Comparison of ENCODE assay signal across 27 cellular contexts in the genomic region with DNA sequence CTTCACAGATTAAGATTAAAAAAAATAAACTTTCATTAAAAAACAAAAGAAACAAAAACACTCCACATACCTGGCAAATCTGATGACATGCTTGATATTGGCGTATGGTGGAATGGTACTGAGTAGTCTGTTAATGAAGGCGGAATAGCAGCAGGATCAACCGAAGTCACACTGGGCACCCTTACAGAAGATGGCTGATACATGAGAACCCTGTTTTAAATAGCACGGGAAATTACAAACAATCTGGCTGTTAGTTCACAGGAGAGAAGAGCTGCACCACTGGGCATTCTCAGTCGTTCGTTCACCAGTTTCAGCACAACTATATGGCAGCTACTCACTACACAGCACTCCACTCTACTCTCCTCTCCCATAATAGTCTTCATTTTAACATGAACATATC.
"Had no signal": no experiment of that assay in that cellular context is flagged by ENCODE, and none has a peak within 500 bp of the region (broad histone marks: within the 10 kb centered on the region; RNA-seq: fewer than 3 reads in every experiment).

No MANE protein-coding gene starts in this region.

- H3K27ac ChIP-seq: breast epithelium, colonic mucosa, epithelial cell of prostate, foreskin keratinocyte, hepatocyte, sigmoid colon, skin epidermis, spleen, thoracic aorta, tibial nerve, upper lobe of left lung had no signal

- DNase-seq: colonic mucosa; effector CD8-positive, alpha-beta T cell; endodermal cell; foreskin keratinocyte; immature natural killer cell; islet precursor cell; kidney glomerular epithelial cell; mesendoderm; midbrain; naive thymus-derived CD4-positive, alpha-beta T cell; nucleus accumbens; posterior cingulate gyrus; sigmoid colon; spleen; stimulated activated CD4-positive, alpha-beta T cell treated with anti-CD3 and anti-CD28 coated beads, Interleukin-4, amount 100 ng/mL, for 4 hours; stimulated activated naive B cell treated with anti-CD40 and anti-IgM and Interleukin-4, amounts not matched to agents 10 μg/mL and 1 μg/mL and 100 μg/mL, for 72 hours; upper lobe of left lung had no signal

- H3K4me1 Mint-ChIP-seq: endodermal cell, immature natural killer cell, nephron had no signal

- H3K27ac Mint-ChIP-seq: dendritic cell treated with granulocyte-macrophage colony-stimulating factor and Interleukin-4, amounts not matched to agents 40 ng/mL and 50 ng/mL, for 4 days; endodermal cell; immature natural killer cell; naive thymus-derived CD4-positive, alpha-beta T cell; nephron; stimulated activated naive B cell treated with anti-CD40 and anti-IgM and Interleukin-4, amounts not matched to agents 10 μg/mL and 1 μg/mL and 100 μg/mL, for 72 hours; stimulated activated naive CD8-positive, alpha-beta T cell treated with anti-CD3 and anti-CD28 coated beads, Interleukin-15, Interleukin-2, amounts not matched to agents 100 ng/mL and 50 ng/mL, for 24 hours had no signal

- H3K4me3 Mint-ChIP-seq: dendritic cell treated with granulocyte-macrophage colony-stimulating factor and Interleukin-4, amounts not matched to agents 40 ng/mL and 50 ng/mL, for 4 days; endodermal cell; immature natural killer cell; naive thymus-derived CD4-positive, alpha-beta T cell; nephron; stimulated activated naive B cell treated with anti-CD40 and anti-IgM and Interleukin-4, amounts not matched to agents 10 μg/mL and 1 μg/mL and 100 μg/mL, for 72 hours; stimulated activated naive CD8-positive, alpha-beta T cell treated with anti-CD3 and anti-CD28 coated beads, Interleukin-15, Interleukin-2, amounts not matched to agents 100 ng/mL and 50 ng/mL, for 24 hours had no signal

- H3K27me3 Mint-ChIP-seq: dendritic cell treated with granulocyte-macrophage colony-stimulating factor and Interleukin-4, amounts not matched to agents 40 ng/mL and 50 ng/mL, for 4 days; naive thymus-derived CD4-positive, alpha-beta T cell; stimulated activated naive B cell treated with anti-CD40 and anti-IgM and Interleukin-4, amounts not matched to agents 10 μg/mL and 1 μg/mL and 100 μg/mL, for 72 hours; stimulated activated naive CD8-positive, alpha-beta T cell treated with anti-CD3 and anti-CD28 coated beads, Interleukin-15, Interleukin-2, amounts not matched to agents 100 ng/mL and 50 ng/mL, for 24 hours had no signal

- H3K4me1 ChIP-seq: breast epithelium, colonic mucosa, foreskin keratinocyte, sigmoid colon, spleen, tibial nerve, upper lobe of left lung had no signal

- H3K27me3 ChIP-seq: breast epithelium, colonic mucosa, foreskin keratinocyte, hepatocyte, sigmoid colon, spleen, tibial nerve, upper lobe of left lung had no signal

- H3K4me3 ChIP-seq: breast epithelium, colonic mucosa, hepatocyte, sigmoid colon, skin epidermis, spleen, thoracic aorta, tibial nerve, upper lobe of left lung had no signal

- H3K9me3 ChIP-seq: breast epithelium, colonic mucosa, sigmoid colon, spleen, thoracic aorta, tibial nerve, upper lobe of left lung had no signal

- H3K9me3 Mint-ChIP-seq: dendritic cell treated with granulocyte-macrophage colony-stimulating factor and Interleukin-4, amounts not matched to agents 40 ng/mL and 50 ng/mL, for 4 days; endodermal cell; immature natural killer cell; naive thymus-derived CD4-positive, alpha-beta T cell; nephron; stimulated activated naive B cell treated with anti-CD40 and anti-IgM and Interleukin-4, amounts not matched to agents 10 μg/mL and 1 μg/mL and 100 μg/mL, for 72 hours; stimulated activated naive CD8-positive, alpha-beta T cell treated with anti-CD3 and anti-CD28 coated beads, Interleukin-15, Interleukin-2, amounts not matched to agents 100 ng/mL and 50 ng/mL, for 24 hours had no signal

- H3K36me3 ChIP-seq: breast epithelium, colonic mucosa, thoracic aorta, upper lobe of left lung had no signal

- ATAC-seq: esophagus mucosa; foreskin keratinocyte; naive thymus-derived CD4-positive, alpha-beta T cell; stimulated activated naive B cell treated with anti-CD40 and anti-IgM and Interleukin-4, amounts not matched to agents 10 μg/mL and 1 μg/mL and 100 μg/mL, for 72 hours had no signal
